ENCODE assay signal across 10 cellular contexts in genomic region chr2:107932986-107933385, GRCh38. TPM values are rescaled to one million over a fixed set of nuclear protein-coding genes. Genes with fewer than 3 reads are reported as not detected.
DNase-seq lines count a peak whose midpoint lies in the region; TF ChIP-seq lines count a peak whose summit lies in the region.
"Had no signal": no experiment of that assay in that cellular context is flagged by ENCODE, and none has a peak within 500 bp of the region (broad histone marks: within the 10 kb centered on the region; RNA-seq: fewer than 3 reads in every experiment).

No MANE protein-coding gene starts in this region.

- H3K9ac ChIP-seq in mammary epithelial cell (ENCODE audit: insufficient read depth, low read length) = no peak overlapping the region

- no peaks in the 10 kb centered on the region for H3K36me3 Mint-ChIP-seq in nephron progenitor cell (ENCODE audit: low read depth)

- H3K4me1 Mint-ChIP-seq in nephron progenitor cell = peaks cover 21% of the 10 kb centered on the region

- H3K27me3 ChIP-seq in GM06990 (replicated peaks; ENCODE audit: control insufficient read depth, insufficient read depth, low read length) (no peaks in the 10 kb centered on the region), mammary epithelial cell (ENCODE audit: insufficient read depth, low read length) (no peaks in the 10 kb centered on the region)

- H3K4me1 ChIP-seq in mammary epithelial cell (ENCODE audit: insufficient read depth, low read length) = no peaks in the 10 kb centered on the region

- peaks cover 6% of the 10 kb centered on the region for H3K27me3 Mint-ChIP-seq in nephron progenitor cell (ENCODE audit: low read depth, poor library complexity)

- no peaks in the 10 kb centered on the region for H3K36me3 ChIP-seq in GM06990 (ENCODE audit: control insufficient read depth, insufficient read depth, low read length)
- H3K36me3 ChIP-seq in mammary epithelial cell (ENCODE audit: insufficient read depth, low read length) = no peaks in the 10 kb centered on the region

- H3K9me3 ChIP-seq in mammary epithelial cell (replicated peaks; ENCODE audit: insufficient read depth, low read length) = no peaks in the 10 kb centered on the region

- intact Hi-C loops in mammary epithelial cell (cut with micrococcal nuclease) = loop anchor here (10.0 kb wide), 1 partner anchor 1298 kb away; no protein-coding TSS in a partner anchor

- H3K27ac Mint-ChIP-seq in nephron progenitor cell = no peak overlapping the region

- dilution Hi-C loops in mammary epithelial cell (cut with HindIII; ENCODE audit: low sequenced_read_pairs) = no loop called here

- 13% methylated on average over 3 of the region's 3 CpGs for WGBS in mammary epithelial cell (ENCODE audit: low coverage, missing lambda C conversion rate)

- peak; percentile 37 for TF ChIP-seq CTCF in GM06990 (IDR thresholded peaks at IDR 0.05; ENCODE audit: insufficient read depth, low read length, poor library complexity, severe bottlenecking)
- TF ChIP-seq CTCF in NB4 (IDR thresholded peaks at IDR 0.05; ENCODE audit: low read depth, low read length) = peak; percentile 18
- TF ChIP-seq CTCF in mammary epithelial cell (conservative IDR thresholded peaks at IDR 0.05 in 1 of 2, IDR thresholded peaks at IDR 0.05 in 1 of 2; ENCODE audit: extremely low read depth in 1 of 2, insufficient read depth in 1 of 2, low read depth in 1 of 2, low read length in 2 of 2) = peak; percentile 16 to 46
- TF ChIP-seq CTCF in nephron progenitor cell (IDR thresholded peaks at IDR 0.05) = peak; percentile 54

- H4K20me1 ChIP-seq in mammary epithelial cell (ENCODE audit: insufficient read depth, low read length) = no peaks in the 10 kb centered on the region

- no peak overlapping the region for H3K27ac ChIP-seq in mammary epithelial cell (ENCODE audit: insufficient read depth, low read depth, low read length)

- no peak for TF ChIP-seq POLR2A in NB4 (IDR thresholded peaks at IDR 0.05; ENCODE audit: extremely low read depth, insufficient read length)

- no peaks in the 10 kb centered on the region for H3K79me2 ChIP-seq in mammary epithelial cell (ENCODE audit: insufficient read depth, low read length)

- H2AFZ ChIP-seq in mammary epithelial cell (ENCODE audit: low read depth, low read length) = no peak overlapping the region

- no peaks in the 10 kb centered on the region for H3K9me3 Mint-ChIP-seq in nephron progenitor cell

- in situ Hi-C loops in mammary epithelial cell (cut with MboI; ENCODE audit: low sequenced_read_pairs in 2 of 2) = loop anchor here (10.0 to 25.0 kb wide), 2 partner anchors 254 to 1288 kb away; no protein-coding TSS in a partner anchor

- H3K4me3 ChIP-seq in GM06990 (replicated peaks; ENCODE audit: low read depth, low read length) (no peak overlapping the region), NB4 (ENCODE audit: low read depth, low read length) (no peak overlapping the region), mammary epithelial cell (replicated peaks in 1 of 3; ENCODE audit: insufficient read depth in 1 of 3, low read depth in 2 of 3, low read length in 3 of 3) (no peak overlapping the region)

- BruUV-seq in mammary epithelial cell (replicated peaks; lab: Mats Ljungman, UMichigan) = no TSS peak

- DNase-seq in GM06990 (ENCODE audit: extremely low read depth, insufficient read length) = no peak
- DNase-seq in NB4 (ENCODE audit: low read depth) = peak; percentile 14
- no peak for DNase-seq in mammary epithelial cell
- DNase-seq in nephron progenitor cell = no peak
- no peak for DNase-seq in effector CD4-positive, alpha-beta T cell
- no peak for DNase-seq in NCI-H2227 treated with DMSO at 0.1 percent for 48 hours (lab: John Stamatoyannopoulos, UW)
- no peak for DNase-seq in NK-92 treated with Interleukin-12 subunit alpha and Interleukin-12 subunit beta, amount 100 ng/mL, for 24 hours (lab: John Stamatoyannopoulos, UW)
- no peak for DNase-seq in HCEC 1CT

- H3K4me3 Mint-ChIP-seq in nephron progenitor cell = no peak overlapping the region

- CTCF ChIA-PET in mammary epithelial cell (lab: Charles Lee; ENCODE audit: low non-redundant PET) = no interaction called here

- H3K4me2 ChIP-seq in mammary epithelial cell (ENCODE audit: insufficient read depth, low read depth, low read length) = no peak overlapping the region

RNA-seq across cellular contexts. Expression of gene SLC5A7, which starts 53.3 kb away (rescaled TPM):
- total RNA-seq in mammary epithelial cell = not detected
- not detected for polyA plus RNA-seq in mammary epithelial cell
- not detected for polyA minus RNA-seq in mammary epithelial cell
- total RNA-seq: activated CD8-positive, alpha-beta memory T cell treated with anti-CD3 and anti-CD28 coated beads for 36 hours; mesenteric fat pad had no signal
